ENCODE assay signal across 8 cellular contexts in genomic region chr1:44799770-44800584, GRCh38. TPM values are rescaled to one million over a fixed set of nuclear protein-coding genes. Genes with fewer than 3 reads are reported as not detected.
DNase-seq lines count a peak whose midpoint lies in the region; ATAC-seq and TF ChIP-seq lines count a peak whose summit lies in the region.

TSS of gene PLK3 (plus strand) at chr1:44800377. CDS start at chr1:44800464, 87 bp downstream.

- peak within 1 kb of the TSS; percentile 79 for H3K4me3 ChIP-seq in colonic mucosa

- H3K36me3 ChIP-seq in colonic mucosa = peaks cover 5% of the 10 kb centered on the region

- peak; percentile 90 for TF ChIP-seq CTCF in colonic mucosa (IDR thresholded peaks at IDR 0.05)

- H3K4me1 ChIP-seq in colonic mucosa = peaks cover 6% of the 10 kb centered on the region

- peak within 1 kb of the TSS; percentile 82 to 99 for H3K9ac ChIP-seq in colonic mucosa (ENCODE audit: low read depth in 2 of 2, low read length in 2 of 2)

- intact Hi-C loops in colonic mucosa (cut with DNase I) = no loop called here

- peak; percentile 83 for ATAC-seq in GM19324 (IDR thresholded peaks at IDR 0.05; ENCODE audit: low FRiP score, unreplicated experiment)
- peak; percentile 48 for ATAC-seq in HG03469 (IDR thresholded peaks at IDR 0.05; ENCODE audit: unreplicated experiment)

- DNase-seq in C1 segment of cervical spinal cord (lab: John Stamatoyannopoulos, UW) (peak; percentile 80 to 100 (median 98)), NCI-H526 (lab: John Stamatoyannopoulos, UW) (peak; percentile 99 to 100), colonic mucosa (peak; percentile 99)
- peak; percentile 99 for DNase-seq in activated CD4-positive, alpha-beta T cell treated with anti-CD3 and anti-CD28 coated beads for 48 hours
- DNase-seq in stimulated activated CD4-positive, alpha-beta T cell treated with anti-CD3 and anti-CD28 coated beads, Interleukin-1b, Interleukin-23, amount 100 ng/mL, for 4 hours (ENCODE audit: low read depth in 2 of 2) = peak; percentile 94 to 98

- H3K9me3 ChIP-seq in colonic mucosa = no peaks in the 10 kb centered on the region

- no peaks in the 10 kb centered on the region for H3K27me3 ChIP-seq in colonic mucosa
- no peaks in the 10 kb centered on the region for H3K27me3 ChIP-seq in layer of hippocampus (ENCODE audit: control insufficient read depth, insufficient read depth, low read length)

- H3K27ac ChIP-seq in colonic mucosa (peak within 1 kb of the TSS; percentile 92), layer of hippocampus (ENCODE audit: low read depth, low read length) (peak within 1 kb of the TSS; percentile 95)

RNA-seq across cellular contexts. Expression of gene PLK3, which starts in this region (rescaled TPM):
- total RNA-seq in colonic mucosa = 1 to 10 TPM; 7.7 to 8.8 TPM

Comparison
In these comparisons a context has a peak if more than half of its experiments do, and no peak if none do; other contexts are left out.
1. Peak in every context shown above with its lines: DNase-seq, ATAC-seq, H3K4me3 ChIP-seq and H3K27ac ChIP-seq.